22 cellular contexts compared by ENCODE assay signal in genomic region chr1:182803846-182804245, GRCh38. TPM values are rescaled to one million over a fixed set of nuclear protein-coding genes. Genes with fewer than 3 reads are reported as not detected.
DNase-seq lines count a peak whose midpoint lies in the region; ATAC-seq and TF ChIP-seq lines count a peak whose summit lies in the region.
"Had no signal": no experiment of that assay in that cellular context is flagged by ENCODE, and none has a peak within 500 bp of the region (broad histone marks: within the 10 kb centered on the region; RNA-seq: fewer than 3 reads in every experiment).

No MANE protein-coding gene starts in this region.

- H3K4me1 ChIP-seq in mammary epithelial cell (ENCODE audit: insufficient read depth, low read length), result peaks cover 14% of the 10 kb centered on the region
- H3K4me1 ChIP-seq: A549, Caco-2 had no signal

- H3K9ac ChIP-seq in mammary epithelial cell (ENCODE audit: insufficient read depth, low read length), result no peak overlapping the region
- H3K9ac ChIP-seq: SK-N-SH had no signal

- H4K20me1 ChIP-seq in mammary epithelial cell (ENCODE audit: insufficient read depth, low read length), result no peaks in the 10 kb centered on the region

- ATAC-seq in GM19351 (IDR thresholded peaks at IDR 0.05; ENCODE audit: unreplicated experiment), result no peak
- ATAC-seq: A549; CD8-positive, alpha-beta T cell had no signal

- CTCF ChIA-PET in mammary epithelial cell (lab: Charles Lee; ENCODE audit: low non-redundant PET), result no interaction called here

- peak; percentile 39 for DNase-seq in NCI-H226
- peak; percentile 75 for DNase-seq in mammary epithelial cell
- peak; percentile 92 for DNase-seq in epithelial cell of esophagus (ENCODE audit: low read depth)
- DNase-seq in SHP77 treated with DMSO at 0.1 percent for 48 hours (lab: John Stamatoyannopoulos, UW), result no peak
- DNase-seq in NCI-H2081 treated with DMSO at 0.1 percent for 48 hours (lab: John Stamatoyannopoulos, UW), result no peak
- DNase-seq: C1 segment of cervical spinal cord; Caco-2; CD8-positive, alpha-beta T cell; GF-D8; HCEC 1CT; KBM-7; MM.1S; NCI-H1092; NCI-H1417 treated with DMSO at 0.1 percent for 48 hours; NCI-H1694 treated with DMSO at 0.1 percent for 48 hours; NCI-H2107; NCI-H526 treated with DMSO at 0.1 percent for 48 hours; SK-N-SH; SW 1271 had no signal

- BruUV-seq in mammary epithelial cell (replicated peaks; lab: Mats Ljungman, UMichigan), result no TSS peak

- no peaks in the 10 kb centered on the region for H3K79me2 ChIP-seq in mammary epithelial cell (ENCODE audit: insufficient read depth, low read length)

- H3K4me3 ChIP-seq in mammary epithelial cell (replicated peaks in 1 of 3; ENCODE audit: insufficient read depth in 1 of 3, low read depth in 2 of 3, low read length in 3 of 3) (no peak overlapping the region), epithelial cell of esophagus (ENCODE audit: low read length) (no peak overlapping the region)
- H3K4me3 ChIP-seq: A549 had no signal

- H3K27me3 ChIP-seq in mammary epithelial cell (ENCODE audit: insufficient read depth, low read length), result no peaks in the 10 kb centered on the region

- intact Hi-C loops in mammary epithelial cell (cut with micrococcal nuclease), result no loop called here

- no peaks in the 10 kb centered on the region for H3K9me3 ChIP-seq in mammary epithelial cell (replicated peaks; ENCODE audit: insufficient read depth, low read length)
- H3K9me3 ChIP-seq: A549, Caco-2, SK-N-SH had no signal

- no peak overlapping the region for H3K4me2 ChIP-seq in mammary epithelial cell (ENCODE audit: insufficient read depth, low read depth, low read length)
- H3K4me2 ChIP-seq: A549, SK-N-SH had no signal

- WGBS in mammary epithelial cell (ENCODE audit: low coverage, missing lambda C conversion rate), result 100% methylated on average over 1 of the region's 1 CpG

- H3K36me3 ChIP-seq in mammary epithelial cell (ENCODE audit: insufficient read depth, low read length), result no peaks in the 10 kb centered on the region

- no peak overlapping the region for H2AFZ ChIP-seq in mammary epithelial cell (ENCODE audit: low read depth, low read length)

- H3K27ac ChIP-seq in mammary epithelial cell (ENCODE audit: insufficient read depth, low read depth, low read length), result no peak overlapping the region
- H3K27ac ChIP-seq in temporal lobe (ENCODE audit: low read depth, low read length), result peak overlapping the region; percentile 11
- H3K27ac ChIP-seq: A549 had no signal

- TF ChIP-seq CTCF in mammary epithelial cell (conservative IDR thresholded peaks at IDR 0.05 in 1 of 2, IDR thresholded peaks at IDR 0.05 in 1 of 2; ENCODE audit: extremely low read depth in 1 of 2, insufficient read depth in 1 of 2, low read depth in 1 of 2, low read length in 2 of 2) (no peak), epithelial cell of esophagus (IDR thresholded peaks at IDR 0.05; ENCODE audit: insufficient read depth, low read depth, low read length, missing control alignments) (no peak)

- in situ Hi-C loops in mammary epithelial cell (cut with MboI; ENCODE audit: low sequenced_read_pairs in 2 of 2), result no loop called here

- dilution Hi-C loops in mammary epithelial cell (cut with HindIII; ENCODE audit: low sequenced_read_pairs), result no loop called here

RNA-seq across cellular contexts. Expression of gene NPL, which starts 14.3 kb away (rescaled TPM):
- total RNA-seq in mammary epithelial cell (1 to 10 TPM; 3.3 to 4.3 TPM), temporal lobe (3.7 TPM)
- polyA plus RNA-seq in mammary epithelial cell, result 2.0 TPM
- polyA minus RNA-seq in mammary epithelial cell, result not detected

RNA-seq across cellular contexts. Expression of gene DHX9, which starts 35.3 kb away (rescaled TPM):
- total RNA-seq in mammary epithelial cell (100 to 1,000 TPM in 1 of 2 donors, 10 to 100 TPM in 1; 96.2 to 137 TPM), temporal lobe (205 TPM)
- 136 TPM for polyA plus RNA-seq in mammary epithelial cell
- polyA minus RNA-seq in mammary epithelial cell, result 204 TPM

Comparison
In these comparisons a context has a peak if more than half of its experiments do, and no peak if none do; other contexts are left out.
1. DNase-seq: peak in NCI-H226 (single experiment), mammary epithelial cell (single experiment) and epithelial cell of esophagus (single experiment); none in SHP77 treated with DMSO at 0.1 percent for 48 hours (single experiment) and NCI-H2081 treated with DMSO at 0.1 percent for 48 hours (single experiment).